1 cellular context compared by ENCODE assay signal in genomic region chr2:133667-134593, GRCh38.
TF ChIP-seq lines count a peak whose summit lies in the region.

No MANE protein-coding gene starts in this region.

TF ChIP-seq in GM23338, 12 proteins besides CTCF, POLR2A, EP300 and RAD21 (continued from another document):
- TF ChIP-seq ETS1 (IDR thresholded peaks at IDR 0.05) (no peak), ZNF331 (CRISPR knock-in tag; IDR thresholded peaks at IDR 0.05; ENCODE audit: low read depth) (no peak), POLR2AphosphoS5 (IDR thresholded peaks at IDR 0.05; ENCODE audit: low read depth) (no peak), ZNF462 (CRISPR knock-in tag; IDR thresholded peaks at IDR 0.05) (no peak), JUNB (IDR thresholded peaks at IDR 0.05; ENCODE audit: unreplicated experiment) (no peak), CREB1 (CRISPR knock-in tag; IDR thresholded peaks at IDR 0.05; ENCODE audit: low read depth) (no peak)
